In genomic region chr3:174960898-174961297, GRCh38 we compare ENCODE assay signal across 6 cellular contexts.
"Had no signal": no experiment of that assay in that cellular context is flagged by ENCODE, and none has a peak within 500 bp of the region (broad histone marks: within the 10 kb centered on the region; RNA-seq: fewer than 3 reads in every experiment).

No MANE protein-coding gene starts in this region.

- H3K4me3 ChIP-seq: K562 had no signal

- H3K9me3 Mint-ChIP-seq: IgD-negative memory B cell had no signal

- H3K4me2 ChIP-seq: KMS-11 had no signal

- H3K27ac ChIP-seq: KMS-11 had no signal

- H3K4me3 Mint-ChIP-seq: IgD-negative memory B cell had no signal

- H3K36me3 Mint-ChIP-seq: IgD-negative memory B cell had no signal

- H3K9ac ChIP-seq: KMS-11 had no signal

- DNase-seq: KBM-7, KG1 had no signal

- H3K27me3 Mint-ChIP-seq: IgD-negative memory B cell had no signal

- ATAC-seq: HepG2, K562 had no signal

- H3K27ac Mint-ChIP-seq: IgD-negative memory B cell had no signal

- H3K4me1 Mint-ChIP-seq: IgD-negative memory B cell had no signal
